In genomic region chr21:16087523-16087922, GRCh38 we compare ENCODE assay signal across 21 cellular contexts.
"Had no signal": no experiment of that assay in that cellular context is flagged by ENCODE, and none has a peak within 500 bp of the region (broad histone marks: within the 10 kb centered on the region; RNA-seq: fewer than 3 reads in every experiment).

No MANE protein-coding gene starts in this region.

- ATAC-seq: activated CD4-positive, alpha-beta T cell treated with anti-CD3 and anti-CD28 coated beads for 36 hours; activated CD8-positive, alpha-beta memory T cell treated with anti-CD3 and anti-CD28 coated beads, Interleukin-2, amount 10 ng/mL, durations not matched to agents 7 days and 5 days; activated CD8-positive, alpha-beta T cell treated with anti-CD3 and anti-CD28 coated beads, Interleukin-2, amount 10 ng/mL, durations not matched to agents 7 days and 5 days; activated naive CD4-positive, alpha-beta T cell treated with anti-CD3 and anti-CD28 coated beads, Interleukin-2, amount 50 U/mL, for 72 hours; body of pancreas; naive thymus-derived CD4-positive, alpha-beta T cell; psoas muscle; stimulated activated effector memory CD8-positive, alpha-beta T cell treated with anti-CD3 and anti-CD28 coated beads, Interleukin-12 subunit alpha, Interleukin-12 subunit beta, amount 100 ng/mL, for 72 hours; stimulated activated naive CD8-positive, alpha-beta T cell treated with anti-CD3 and anti-CD28 coated beads, Interleukin-15, amount 100 ng/mL, for 72 hours had no signal

- H3K36me3 ChIP-seq: ovary, sigmoid colon had no signal

- H3K27ac ChIP-seq: body of pancreas, ovary, psoas muscle, sigmoid colon, testis had no signal

- H3K27me3 ChIP-seq: body of pancreas, ovary, sigmoid colon, testis had no signal

- DNase-seq: activated B cell treated with CpG ODN at 0.5 μM for 24 hours; activated CD4-positive, alpha-beta T cell treated with anti-CD3 and anti-CD28 coated beads for 36 hours; activated CD8-positive, alpha-beta memory T cell treated with anti-CD3 and anti-CD28 coated beads, Interleukin-2, amount 10 ng/mL, durations not matched to agents 7 days and 5 days; activated CD8-positive, alpha-beta T cell treated with anti-CD3 and anti-CD28 coated beads, Interleukin-2, amount 10 ng/mL, durations not matched to agents 7 days and 5 days; activated T-cell treated with anti-CD3 and anti-CD28 coated beads, Interleukin-2, amount 50 U/mL, for 48 hours; aorta; body of pancreas; cortex of kidney; kidney; naive thymus-derived CD4-positive, alpha-beta T cell; ovary; psoas muscle; sigmoid colon; small intestine; stimulated activated CD4-positive, alpha-beta T cell treated with anti-CD3 and anti-CD28 coated beads, Interleukin-4, amount 100 ng/mL, for 24 hours; stimulated activated naive CD8-positive, alpha-beta T cell treated with anti-CD3 and anti-CD28 coated beads, Interleukin-15, amount 100 ng/mL, for 72 hours; T-helper 2 cell; testis; trophoblast cell had no signal

- H3K9me3 ChIP-seq: body of pancreas, ovary, psoas muscle, sigmoid colon, testis had no signal

- H3K4me3 ChIP-seq: body of pancreas, ovary, psoas muscle, sigmoid colon, testis had no signal

- H3K4me1 ChIP-seq: body of pancreas, testis had no signal
